ENCODE assay signal across 11 cellular contexts in genomic region chr2:158984554-158985207, GRCh38. TPM values are rescaled to one million over a fixed set of nuclear protein-coding genes. Genes with fewer than 3 reads are reported as not detected.
DNase-seq lines count a peak whose midpoint lies in the region; ATAC-seq and TF ChIP-seq lines count a peak whose summit lies in the region.
"Had no signal": no experiment of that assay in that cellular context is flagged by ENCODE, and none has a peak within 500 bp of the region (broad histone marks: within the 10 kb centered on the region; RNA-seq: fewer than 3 reads in every experiment).

No MANE protein-coding gene starts in this region.

- no peak overlapping the region for H2AFZ ChIP-seq in SK-N-SH (ENCODE audit: low read depth)

- peaks cover 68% of the 10 kb centered on the region for H4K20me1 ChIP-seq in SK-N-SH (ENCODE audit: insufficient read depth)

- H3K27ac ChIP-seq in SK-N-SH (ENCODE audit: low read depth in 2 of 2, low read length in 1 of 2) = peak overlapping the region in 1 of 2 experiments; percentile 11; a peak in 1 of 4 replicates
- peak overlapping the region; percentile 44 to 45 for H3K27ac ChIP-seq in right atrium auricular region
- peak overlapping the region; percentile 38 to 74 (median 44) for H3K27ac ChIP-seq in thyroid gland

- 69% methylated on average over 5 of the region's 5 CpGs for WGBS in SK-N-SH (ENCODE audit: low lambda C conversion rate)
- WGBS in thyroid gland, 2 donors = 29 to 31% methylated on average over 5 of the region's 5 CpGs

- TF ChIP-seq CTCF in SK-N-SH (IDR thresholded peaks at IDR 0.05) (no peak), right atrium auricular region (IDR thresholded peaks at IDR 0.05) (no peak), thyroid gland (IDR thresholded peaks at IDR 0.05) (no peak)

- no peak overlapping the region for H3K4me3 ChIP-seq in SK-N-SH (ENCODE audit: low read depth in 2 of 2, low read length in 1 of 2)
- no peak overlapping the region for H3K4me3 ChIP-seq in right atrium auricular region
- H3K4me3 ChIP-seq in thyroid gland (replicated peaks in 1 of 3) = no peak overlapping the region

- H3K4me1 ChIP-seq in SK-N-SH (ENCODE audit: control insufficient read depth in 1 of 2, insufficient read depth in 2 of 2, low read depth in 1 of 2, low read length in 1 of 2) (peaks cover 0 to 10% of the 10 kb centered on the region in 2 experiments; a peak in 2 of 4 replicates), right atrium auricular region (peaks cover 0 to 62% of the 10 kb centered on the region in 2 donors), thyroid gland (peaks cover 62 to 69% of the 10 kb centered on the region in 2 donors)

- DNase-seq in NCI-H1694 treated with DMSO at 0.1 percent for 48 hours (lab: John Stamatoyannopoulos, UW) = peak; percentile 70
- peak; percentile 39 for DNase-seq in SK-N-SH
- no peak for DNase-seq in right atrium auricular region (ENCODE audit: low spot score)
- DNase-seq in thyroid gland = peak; percentile 64 to 76
- DNase-seq in HPDE6-E6E7 (ENCODE audit: extremely low spot score) = no peak
- no peak for DNase-seq in NCI-H1436 treated with DMSO at 0.1 percent for 48 hours (lab: John Stamatoyannopoulos, UW)
- DNase-seq: islet precursor cell; NCI-H748 treated with DMSO at 0.1 percent for 48 hours; nucleus accumbens; stimulated activated CD4-positive, alpha-beta T cell treated with anti-CD3 and anti-CD28 coated beads, Interleukin-4, amount 100 ng/mL, for 24 hours had no signal

- TF ChIP-seq EP300 in SK-N-SH (IDR thresholded peaks at IDR 0.05; ENCODE audit: borderline replicate concordance in 1 of 2, low read depth in 1 of 2, low read length in 1 of 2) = no peak

- H3K9me3 ChIP-seq in SK-N-SH (no peaks in the 10 kb centered on the region), right atrium auricular region (no peaks in the 10 kb centered on the region), thyroid gland (no peaks in the 10 kb centered on the region)

- H3K9me2 ChIP-seq in SK-N-SH = no peaks in the 10 kb centered on the region

- intact Hi-C loops in thyroid gland (cut with DNase I) = no loop called here

- no peak for ATAC-seq in GM21360 (IDR thresholded peaks at IDR 0.05; ENCODE audit: unreplicated experiment)

- peaks cover 93% of the 10 kb centered on the region for H3K79me2 ChIP-seq in SK-N-SH (ENCODE audit: insufficient read depth)

- TF ChIP-seq POLR2A in thyroid gland (IDR thresholded peaks at IDR 0.05) = no peak

- no peak overlapping the region for H3K4me2 ChIP-seq in SK-N-SH

- POLR2A ChIA-PET in SK-N-SH (lab: Yijun Ruan, JAX) = no interaction called here

- H3F3A ChIP-seq in SK-N-SH (replicated peaks; ENCODE audit: insufficient read depth) = no peaks in the 10 kb centered on the region

- no peak overlapping the region for H3K9ac ChIP-seq in SK-N-SH

- TF ChIP-seq RAD21 in SK-N-SH (IDR thresholded peaks at IDR 0.05; ENCODE audit: low read length) = no peak

- H3K36me3 ChIP-seq in SK-N-SH (replicated peaks in 1 of 2; ENCODE audit: control insufficient read depth in 1 of 2, insufficient read depth in 2 of 2, low read length in 1 of 2) (no peaks in the 10 kb centered on the region), right atrium auricular region (no peaks in the 10 kb centered on the region), thyroid gland (no peaks in the 10 kb centered on the region)

- CTCF ChIA-PET in SK-N-SH (lab: Yijun Ruan, JAX) = interaction anchor here (1.5 to 2.6 kb wide), 4 partner anchors 10 to 133 kb away, joined by 4 to 14 read pairs (median 6); no protein-coding TSS in a partner anchor

- H3K27me3 ChIP-seq in SK-N-SH (ENCODE audit: insufficient read depth) = no peaks in the 10 kb centered on the region
- no peaks in the 10 kb centered on the region for H3K27me3 ChIP-seq in right atrium auricular region
- no peaks in the 10 kb centered on the region for H3K27me3 ChIP-seq in thyroid gland

TF ChIP-seq in SK-N-SH, 30 proteins besides CTCF, POLR2A, EP300 and RAD21:
- TF ChIP-seq MXI1 (IDR thresholded peaks at IDR 0.05; ENCODE audit: low read depth, low read length) (peak; percentile 48; the same call in 1 of the 2 replicates), USF1 (IDR thresholded peaks at IDR 0.05; ENCODE audit: borderline replicate concordance, low read depth) (no peak)

RNA-seq across cellular contexts. Expression of gene TANC1, which starts 16.2 kb away (rescaled TPM):
- 19.2 and 23.8 TPM in 2 replicates for polyA plus RNA-seq in SK-N-SH (2012; rRNA removed)
- polyA plus RNA-seq in SK-N-SH (2012; cell fraction: cytosol; rRNA removed) = 11.4 and 13.0 TPM in 2 replicates
- polyA plus RNA-seq in SK-N-SH (2012; cell fraction: nucleus; rRNA removed) = 58.0 and 76.7 TPM in 2 replicates
- total RNA-seq in right atrium auricular region (10 to 100 TPM; 51.8 to 58.9 TPM), thyroid gland (10 to 100 TPM; 51.1 to 93.8 (median 63.6) TPM)

Comparison
In these comparisons a context has a peak if more than half of its experiments do, and no peak if none do; other contexts are left out.
1. DNase-seq: peak in NCI-H1694 treated with DMSO at 0.1 percent for 48 hours (single experiment), SK-N-SH (single experiment) and thyroid gland (2 of 2); none in right atrium auricular region (single experiment), HPDE6-E6E7 (single experiment) and NCI-H1436 treated with DMSO at 0.1 percent for 48 hours (single experiment).